In genomic region chr19:41350735-41351338, GRCh38 we compare ENCODE assay signal across 8 cellular contexts. TPM values are rescaled to one million over a fixed set of nuclear protein-coding genes. Genes with fewer than 3 reads are reported as not detected.
DNase-seq lines count a peak whose midpoint lies in the region; TF ChIP-seq lines count a peak whose summit lies in the region.

No MANE protein-coding gene starts in this region.

- H3K27ac ChIP-seq in colonic mucosa (peak overlapping the region; percentile 81), mucosa of rectum (ENCODE audit: low read depth in 2 of 2, low read length in 2 of 2) (peak overlapping the region; percentile 30 to 77)

- peak overlapping the region; percentile 64 to 77 for H3K9ac ChIP-seq in colonic mucosa (ENCODE audit: low read depth in 2 of 2, low read length in 2 of 2)
- H3K9ac ChIP-seq in mucosa of rectum (ENCODE audit: low read depth in 1 of 2, low read length in 2 of 2), result peak overlapping the region; percentile 43 to 67

- peak overlapping the region; percentile 97 for H3K4me3 ChIP-seq in GM12875 (ENCODE audit: low read depth, low read length)
- H3K4me3 ChIP-seq in colonic mucosa, result peak overlapping the region; percentile 84
- H3K4me3 ChIP-seq in mucosa of rectum (ENCODE audit: low read length in 2 of 2), result peak overlapping the region; percentile 66 to 80

- intact Hi-C loops in colonic mucosa (cut with DNase I), result no loop called here
- intact Hi-C loops in posterior vena cava (cut with DNase I), result loop anchor here in 1 of 2 donors (5.0 kb wide), 1 partner anchor 39 kb away; the partner anchor contains the start of gene CCDC97

- TF ChIP-seq CTCF in GM12875 (IDR thresholded peaks at IDR 0.05; ENCODE audit: borderline replicate concordance, insufficient read depth, low read depth, low read length) (no peak), colonic mucosa (IDR thresholded peaks at IDR 0.05) (no peak)

- H3K9me3 ChIP-seq in colonic mucosa (no peaks in the 10 kb centered on the region), mucosa of rectum (ENCODE audit: control insufficient read depth in 2 of 2, low read length in 2 of 2) (no peaks in the 10 kb centered on the region)

- H3K27me3 ChIP-seq in colonic mucosa (peaks cover 7% of the 10 kb centered on the region), mucosa of rectum (ENCODE audit: control insufficient read depth in 2 of 2, insufficient read depth in 2 of 2, low read length in 2 of 2) (peaks cover 0 to 18% of the 10 kb centered on the region in 2 donors)

- H3K4me1 ChIP-seq in colonic mucosa (peaks cover 6% of the 10 kb centered on the region), mucosa of rectum (ENCODE audit: control insufficient read depth in 2 of 2, insufficient read depth in 2 of 2, low read length in 2 of 2) (peaks cover 19 to 20% of the 10 kb centered on the region in 2 donors)

- peak; percentile 64 to 72 for DNase-seq in Kasumi-1 (lab: John Stamatoyannopoulos, UW)
- no peak for DNase-seq in colonic mucosa
- DNase-seq in DMS53 (lab: John Stamatoyannopoulos, UW), result no peak
- no peak for DNase-seq in SW 1271 (lab: John Stamatoyannopoulos, UW)
- no peak for DNase-seq in posterior vena cava (ENCODE audit: low spot score)
- no peak for DNase-seq in HPDE6-E6E7 (ENCODE audit: extremely low spot score)

- H3K36me3 ChIP-seq in colonic mucosa, result no peaks in the 10 kb centered on the region
- H3K36me3 ChIP-seq in mucosa of rectum (ENCODE audit: control insufficient read depth in 2 of 2, insufficient read depth in 2 of 2, low read length in 2 of 2), result no peaks in the 10 kb centered on the region

RNA-seq across cellular contexts. Expression of gene TGFB1, which starts 2.9 kb away (rescaled TPM):
- total RNA-seq in colonic mucosa (10 to 100 TPM in 1 of 2 donors, 1 to 10 TPM in 1; 7.7 to 14.6 TPM), posterior vena cava (10 to 100 TPM; 43.8 to 61.5 TPM)

RNA-seq across cellular contexts. Expression of gene B9D2, which starts 13.1 kb away (rescaled TPM):
- total RNA-seq in colonic mucosa (10 to 100 TPM in 1 of 2 donors, 1 to 10 TPM in 1; 8.4 to 10.4 TPM), posterior vena cava (1 to 10 TPM; 3.7 to 4.2 TPM)

RNA-seq across cellular contexts. Expression of gene TMEM91, which starts 25.5 kb away (rescaled TPM):
- total RNA-seq in colonic mucosa, result 1 to 10 TPM; 2.0 to 3.6 TPM
- total RNA-seq in posterior vena cava, result 1 to 10 TPM; 6.4 to 8.3 TPM

RNA-seq across cellular contexts. Expression of gene CCDC97, which starts 40.9 kb away (rescaled TPM):
- total RNA-seq in colonic mucosa, result 10 to 100 TPM; 20.6 to 30.5 TPM
- total RNA-seq in posterior vena cava, result 10 to 100 TPM; 17.5 to 23.9 TPM

RNA-seq across cellular contexts. Expression of gene EXOSC5, which starts 46.3 kb away (rescaled TPM):
- total RNA-seq in colonic mucosa (10 to 100 TPM; 11.5 to 33.5 TPM), posterior vena cava (1 to 10 TPM; 7.2 to 7.3 TPM)

Comparison
In these comparisons a context has a peak if more than half of its experiments do, and no peak if none do; other contexts are left out.
1. DNase-seq: peak in Kasumi-1 (2 of 2); none in colonic mucosa (single experiment), DMS53 (single experiment), SW 1271 (0 of 2), posterior vena cava (single experiment) and HPDE6-E6E7 (single experiment).
2. Peak in every context shown above with its lines, with median percentiles within 50 percentile points of each other: H3K4me3 ChIP-seq.